27 cellular contexts compared by ENCODE assay signal in genomic region chr11:13221722-13222121, GRCh38. TPM values are rescaled to one million over a fixed set of nuclear protein-coding genes. Genes with fewer than 3 reads are reported as not detected.
DNase-seq lines count a peak whose midpoint lies in the region; ATAC-seq and TF ChIP-seq lines count a peak whose summit lies in the region.
"Had no signal": no experiment of that assay in that cellular context is flagged by ENCODE, and none has a peak within 500 bp of the region (broad histone marks: within the 10 kb centered on the region; RNA-seq: fewer than 3 reads in every experiment).

No MANE protein-coding gene starts in this region.

- WGBS in GM23248 (ENCODE audit: low coverage in 1 of 2, low lambda C conversion rate in 2 of 2, missing lambda C conversion rate in 2 of 2), 2 experiments: 98 to 99% methylated on average over 4 of the region's 4 CpGs
- WGBS in smooth muscle cell (ENCODE audit: low lambda C conversion rate): 29% methylated on average over 4 of the region's 4 CpGs

- TF ChIP-seq CTCF in lower lobe of right lung (IDR thresholded peaks at IDR 0.05) (no peak), smooth muscle cell (IDR thresholded peaks at IDR 0.05; ENCODE audit: borderline replicate concordance, insufficient read depth, poor library complexity, severe bottlenecking) (no peak)

- no peaks in the 10 kb centered on the region for H3K27me3 ChIP-seq in GM23248 (replicated peaks; ENCODE audit: insufficient read depth)
- no peaks in the 10 kb centered on the region for H3K27me3 ChIP-seq in SJSA1 (replicated peaks)
- H3K27me3 ChIP-seq in lower lobe of right lung (ENCODE audit: low read depth): no peaks in the 10 kb centered on the region
- H3K27me3 ChIP-seq in smooth muscle cell (ENCODE audit: low read depth): no peaks in the 10 kb centered on the region
- H3K27me3 ChIP-seq: BLaER1 treated with 17β-estradiol and CSF1 and Interleukin-3, amounts not matched to agents 10 nM and 100 nM; cardiac muscle cell; esophagus squamous epithelium; MG63; stomach; tibial artery had no signal

- ATAC-seq in lower lobe of right lung (peak; percentile 62 to 70), HG03457 (IDR thresholded peaks at IDR 0.05; ENCODE audit: unreplicated experiment) (no peak)
- ATAC-seq: activated CD8-positive, alpha-beta T cell treated with anti-CD3 and anti-CD28 coated beads, Interleukin-2, amount 10 ng/mL, durations not matched to agents 7 days and 5 days; activated naive CD4-positive, alpha-beta T cell treated with anti-CD3 and anti-CD28 coated beads, Interleukin-2, amount 50 U/mL, for 72 hours; K562; left colon; naive thymus-derived CD4-positive, alpha-beta T cell had no signal

- H3K9me3 ChIP-seq in GM23248 (ENCODE audit: low read depth): no peaks in the 10 kb centered on the region
- no peaks in the 10 kb centered on the region for H3K9me3 ChIP-seq in SJSA1 (replicated peaks)
- H3K9me3 ChIP-seq in lower lobe of right lung: no peaks in the 10 kb centered on the region
- no peaks in the 10 kb centered on the region for H3K9me3 ChIP-seq in smooth muscle cell (replicated peaks; ENCODE audit: low read depth)
- H3K9me3 ChIP-seq: BLaER1 treated with 17β-estradiol and CSF1 and Interleukin-3, amounts not matched to agents 10 nM and 100 nM; esophagus squamous epithelium; MG63; stomach; tibial artery had no signal

- intact Hi-C loops in lower lobe of right lung (cut with DNase I): no loop called here

- H4K20me1 ChIP-seq in GM23248 (ENCODE audit: insufficient read depth) (no peaks in the 10 kb centered on the region), smooth muscle cell (ENCODE audit: low read depth) (no peaks in the 10 kb centered on the region)
- H4K20me1 ChIP-seq: BLaER1 treated with 17β-estradiol and CSF1 and Interleukin-3, amounts not matched to agents 10 nM and 100 nM had no signal

- H3K36me3 ChIP-seq in GM23248 (ENCODE audit: low read depth) (no peaks in the 10 kb centered on the region), SJSA1 (no peaks in the 10 kb centered on the region), lower lobe of right lung (no peaks in the 10 kb centered on the region), smooth muscle cell (ENCODE audit: low read depth) (no peaks in the 10 kb centered on the region)
- H3K36me3 ChIP-seq: BLaER1 treated with 17β-estradiol and CSF1 and Interleukin-3, amounts not matched to agents 10 nM and 100 nM; cardiac muscle cell; esophagus squamous epithelium; MG63; stomach; tibial artery had no signal

- H3K4me3 ChIP-seq in GM23248 (no peak overlapping the region), SJSA1 (no peak overlapping the region), lower lobe of right lung (no peak overlapping the region), smooth muscle cell (no peak overlapping the region)
- H3K4me3 ChIP-seq: BLaER1 treated with 17β-estradiol and CSF1 and Interleukin-3, amounts not matched to agents 10 nM and 100 nM; cardiac muscle cell; esophagus squamous epithelium; K562; MG63; skin epidermis; stomach; tibial artery had no signal

- peaks cover 29% of the 10 kb centered on the region for H3K4me1 ChIP-seq in GM23248 (ENCODE audit: insufficient read depth)
- peaks cover 48% of the 10 kb centered on the region for H3K4me1 ChIP-seq in SJSA1 (replicated peaks)
- no peaks in the 10 kb centered on the region for H3K4me1 ChIP-seq in lower lobe of right lung
- H3K4me1 ChIP-seq in smooth muscle cell (ENCODE audit: low read depth): peaks cover 49% of the 10 kb centered on the region
- H3K4me1 ChIP-seq: stomach, tibial artery had no signal

- H2AFZ ChIP-seq in GM23248 (peak overlapping the region; percentile 19; the same call in 1 of the 2 replicates), smooth muscle cell (ENCODE audit: low read depth) (no peak overlapping the region)

- no peak overlapping the region for H3K4me2 ChIP-seq in GM23248 (ENCODE audit: unreplicated experiment)
- H3K4me2 ChIP-seq in smooth muscle cell: peak overlapping the region; percentile 9
- H3K4me2 ChIP-seq: BLaER1 treated with 17β-estradiol and CSF1 and Interleukin-3, amounts not matched to agents 10 nM and 100 nM had no signal

- no peaks in the 10 kb centered on the region for H3K9me2 ChIP-seq in GM23248 (ENCODE audit: insufficient read depth)

- DNase-seq in GM23248 (no peak), SJSA1 (ENCODE audit: low read depth in 1 of 2, low spot score in 2 of 2) (peak in 1 of 2 experiments; percentile 45), lower lobe of right lung (no peak), smooth muscle cell (lab: John Stamatoyannopoulos, UW; ENCODE audit: unreplicated experiment) (no peak), NCI-H1417 treated with DMSO at 0.1 percent for 48 hours (lab: John Stamatoyannopoulos, UW) (no peak), mesenteric fat pad (ENCODE audit: low spot score) (no peak)
- DNase-seq: activated CD4-positive, CD25-positive, alpha-beta regulatory T cell treated with anti-CD3 and anti-CD28 coated beads, Interleukin-2, amount 50 U/mL, for 72 hours; activated CD8-positive, alpha-beta T cell treated with anti-CD3 and anti-CD28 coated beads, Interleukin-2, amount 10 ng/mL, durations not matched to agents 7 days and 5 days; cortex of kidney; esophagus squamous epithelium; HCEC 1CT; left colon; MG63; midbrain; naive thymus-derived CD4-positive, alpha-beta T cell; NCI-H2081 treated with DMSO at 0.1 percent for 48 hours; NCI-H446; NK-92 treated with Interleukin-12 subunit alpha and Interleukin-12 subunit beta, amount 100 ng/mL, for 24 hours; occipital lobe; stomach; tibial artery had no signal

- no peak overlapping the region for H3K9ac ChIP-seq in GM23248
- H3K9ac ChIP-seq in smooth muscle cell (ENCODE audit: low read depth): peak overlapping the region; percentile 29
- H3K9ac ChIP-seq: BLaER1 treated with 17β-estradiol and CSF1 and Interleukin-3, amounts not matched to agents 10 nM and 100 nM had no signal

- in situ Hi-C loops in GM23248 (cut with MboI): no loop called here

- H3K27ac ChIP-seq in GM23248 (peak overlapping the region; percentile 20; the same call in 1 of the 2 replicates), SJSA1 (peak overlapping the region; percentile 24; the same call in 1 of the 2 replicates), lower lobe of right lung (peak overlapping the region; percentile 21), smooth muscle cell (ENCODE audit: low read depth) (peak overlapping the region; percentile 89)
- H3K27ac ChIP-seq: BLaER1 treated with 17β-estradiol and CSF1 and Interleukin-3, amounts not matched to agents 10 nM and 100 nM; cardiac muscle cell; esophagus squamous epithelium; stomach; tibial artery had no signal

- H3F3A ChIP-seq in GM23248 (ENCODE audit: insufficient read depth) (peaks cover 18% of the 10 kb centered on the region), smooth muscle cell (ENCODE audit: low read depth) (peaks cover 21% of the 10 kb centered on the region)

- H3K79me2 ChIP-seq in GM23248 (ENCODE audit: insufficient read depth): no peaks in the 10 kb centered on the region
- H3K79me2 ChIP-seq in smooth muscle cell (ENCODE audit: low read depth): no peaks in the 10 kb centered on the region

RNA-seq across cellular contexts. Expression of gene BMAL1, which starts 55.9 kb away (rescaled TPM):
- total RNA-seq in GM23248 (2014; rRNA removed; shearing (Covaris generic)): 41.7 and 66.5 TPM in 2 replicates
- 31.9 and 34.9 TPM in 2 replicates for polyA plus RNA-seq in GM23248 (2016; fragmentation: Nextera tagmentation; extraction: Ambion mirVana)
- total RNA-seq in SJSA1 (2014; rRNA removed; shearing (Covaris generic)): 14.3 and 28.2 TPM in 2 replicates
- total RNA-seq in lower lobe of right lung: 25.2 TPM
- total RNA-seq in smooth muscle cell: 24.5 and 27.2 TPM in 2 replicates
- 9.9 and 21.2 TPM in 2 replicates for polyA plus RNA-seq in smooth muscle cell
- 43.6 TPM for total RNA-seq in mesenteric fat pad

Comparison
In these comparisons a context has a peak if more than half of its experiments do, and no peak if none do; other contexts are left out.
1. H3K27ac ChIP-seq: peak in every context shown above with its lines; median percentile 89 in smooth muscle cell; 24 in SJSA1; 21 in lower lobe of right lung; 20 in GM23248.